18 cellular contexts compared by ENCODE assay signal in genomic region chr15:101020945-101021344, GRCh38.
A peak's percentile ranks its signal among the peaks of the same experiment; 100 is the strongest.
DNase-seq lines count a peak whose midpoint lies in the region; ATAC-seq and TF ChIP-seq lines count a peak whose summit lies in the region.
"Had no signal": no experiment of that assay in that cellular context is flagged by ENCODE, and none has a peak within 500 bp of the region (broad histone marks: within the 10 kb centered on the region; RNA-seq: fewer than 3 reads in every experiment).

No MANE protein-coding gene starts in this region.

- H3K27ac Mint-ChIP-seq in natural killer cell treated with Interleukin-12 subunit alpha and Interleukin-12 subunit beta and Interleukin-15 and Interleukin-18, amount 100 ng/mL, for 72 hours = no peak overlapping the region
- no peak overlapping the region for H3K27ac Mint-ChIP-seq in natural killer cell
- H3K27ac Mint-ChIP-seq in glutamatergic neuron (ENCODE audit: unreplicated experiment) = no peak overlapping the region
- H3K27ac Mint-ChIP-seq: HFFc6 had no signal

- ATAC-seq in natural killer cell treated with Interleukin-12 subunit alpha and Interleukin-12 subunit beta and Interleukin-15 and Interleukin-18, amount 100 ng/mL, for 72 hours = no peak
- ATAC-seq in natural killer cell (no peak), GM19324 (IDR thresholded peaks at IDR 0.05; ENCODE audit: low FRiP score, unreplicated experiment) (no peak)
- ATAC-seq: activated T-cell treated with anti-CD3 and anti-CD28 coated beads, Interleukin-2, amount 50 U/mL, for 4 hours had no signal

- no peak overlapping the region for H3K4me3 Mint-ChIP-seq in natural killer cell treated with Interleukin-12 subunit alpha and Interleukin-12 subunit beta and Interleukin-15 and Interleukin-18, amount 100 ng/mL, for 72 hours
- no peak overlapping the region for H3K4me3 Mint-ChIP-seq in natural killer cell
- no peak overlapping the region for H3K4me3 Mint-ChIP-seq in glutamatergic neuron (ENCODE audit: unreplicated experiment)
- H3K4me3 Mint-ChIP-seq: activated T-cell treated with anti-CD3 and anti-CD28 coated beads, Interleukin-2, amount 50 U/mL, for 4 hours; HFFc6 had no signal

- intact Hi-C loops in natural killer cell (cut with micrococcal nuclease) = no loop called here
- intact Hi-C loops in posterior vena cava (cut with DNase I) = no loop called here

- peaks cover 0 to 2% of the 10 kb centered on the region in 2 donors for H3K27me3 Mint-ChIP-seq in natural killer cell treated with Interleukin-12 subunit alpha and Interleukin-12 subunit beta and Interleukin-15 and Interleukin-18, amount 100 ng/mL, for 72 hours
- peaks cover 0 to 2% of the 10 kb centered on the region in 2 donors for H3K27me3 Mint-ChIP-seq in natural killer cell (ENCODE audit: low read depth in 2 of 2)
- H3K27me3 Mint-ChIP-seq in glutamatergic neuron (ENCODE audit: unreplicated experiment) = peaks cover 9% of the 10 kb centered on the region

- H3K9me3 Mint-ChIP-seq in natural killer cell treated with Interleukin-12 subunit alpha and Interleukin-12 subunit beta and Interleukin-15 and Interleukin-18, amount 100 ng/mL, for 72 hours = no peaks in the 10 kb centered on the region
- no peaks in the 10 kb centered on the region for H3K9me3 Mint-ChIP-seq in natural killer cell
- peaks cover 4% of the 10 kb centered on the region for H3K9me3 Mint-ChIP-seq in glutamatergic neuron (ENCODE audit: unreplicated experiment)
- H3K9me3 Mint-ChIP-seq: activated T-cell treated with anti-CD3 and anti-CD28 coated beads, Interleukin-2, amount 50 U/mL, for 4 hours; HFFc6 had no signal

- DNase-seq in natural killer cell treated with Interleukin-12 subunit alpha and Interleukin-12 subunit beta and Interleukin-15 and Interleukin-18, amount 100 ng/mL, for 72 hours (ENCODE audit: low spot score) = peak; percentile 23
- no peak for DNase-seq in natural killer cell
- peak; percentile 4 for DNase-seq in glutamatergic neuron
- DNase-seq in posterior vena cava (ENCODE audit: low spot score) = peak; percentile 38
- no peak for DNase-seq in cortex of kidney (lab: John Stamatoyannopoulos, UW)
- DNase-seq in GM19238 (ENCODE audit: insufficient read length, low spot score) = no peak
- DNase-seq: activated naive CD4-positive, alpha-beta T cell treated with Interleukin-2 at 50 U/mL for 16 hours; activated T-cell treated with anti-CD3 and anti-CD28 coated beads, Interleukin-2, amount 50 U/mL, for 4 hours; cerebellar nuclear complex; DMS53; effector CD4-positive, alpha-beta T cell; HFFc6; NCI-H1436 treated with DMSO at 0.1 percent for 48 hours; NCI-H446; NCI-H774; psoas muscle; upper lobe of left lung had no signal

- TF ChIP-seq CTCF in natural killer cell (IDR thresholded peaks at IDR 0.05) (no peak), glutamatergic neuron (IDR thresholded peaks at IDR 0.05; ENCODE audit: partially characterized antibody, unreplicated experiment) (no peak)

- H3K4me1 Mint-ChIP-seq in natural killer cell treated with Interleukin-12 subunit alpha and Interleukin-12 subunit beta and Interleukin-15 and Interleukin-18, amount 100 ng/mL, for 72 hours (ENCODE audit: low read depth in 2 of 2) = no peaks in the 10 kb centered on the region
- H3K4me1 Mint-ChIP-seq in natural killer cell (no peaks in the 10 kb centered on the region), glutamatergic neuron (ENCODE audit: low read depth, unreplicated experiment) (peaks cover 7% of the 10 kb centered on the region)

- H3K36me3 Mint-ChIP-seq in natural killer cell treated with Interleukin-12 subunit alpha and Interleukin-12 subunit beta and Interleukin-15 and Interleukin-18, amount 100 ng/mL, for 72 hours = no peaks in the 10 kb centered on the region
- no peaks in the 10 kb centered on the region for H3K36me3 Mint-ChIP-seq in natural killer cell
- H3K36me3 Mint-ChIP-seq in glutamatergic neuron (ENCODE audit: unreplicated experiment) = no peaks in the 10 kb centered on the region

Comparison
In these comparisons a context has a peak if more than half of its experiments do, and no peak if none do; other contexts are left out.
1. DNase-seq: peak in natural killer cell treated with Interleukin-12 subunit alpha and Interleukin-12 subunit beta and Interleukin-15 and Interleukin-18, amount 100 ng/mL, for 72 hours (single experiment), glutamatergic neuron (single experiment) and posterior vena cava (single experiment); none in natural killer cell (single experiment), cortex of kidney (single experiment) and GM19238 (single experiment).